In the genomic region with DNA sequence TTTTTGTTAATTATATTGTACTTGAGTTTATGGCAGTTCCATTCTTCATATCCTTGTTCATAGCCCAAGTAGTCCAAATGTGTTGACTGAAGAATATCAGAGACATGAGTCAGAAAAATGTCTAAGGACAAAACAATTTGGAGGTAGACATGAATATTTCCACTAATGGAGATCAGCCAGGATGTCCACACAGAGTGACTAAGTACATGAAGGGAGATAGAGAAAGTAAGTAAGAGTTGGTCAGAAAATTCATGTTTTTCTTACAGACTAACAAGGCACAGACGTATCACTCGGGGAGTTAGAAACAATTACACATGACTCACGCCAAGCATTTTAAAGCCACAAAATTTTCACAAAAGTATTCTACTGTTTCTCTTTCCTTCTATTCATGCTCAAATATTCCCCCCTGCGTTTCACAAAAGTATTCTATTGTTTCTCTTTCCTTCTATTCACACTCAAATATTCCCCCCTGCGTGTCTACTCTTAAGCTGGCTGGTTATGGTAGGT, we compare ENCODE assay signal across 11 cellular contexts.
DNase-seq lines count a peak whose midpoint lies in the region; ATAC-seq and TF ChIP-seq lines count a peak whose summit lies in the region.
"Had no signal": no experiment of that assay in that cellular context is flagged by ENCODE, and none has a peak within 500 bp of the region (broad histone marks: within the 10 kb centered on the region; RNA-seq: fewer than 3 reads in every experiment).

No MANE protein-coding gene starts in this region.

- DNase-seq in GM04503 (ENCODE audit: low read depth) (peak; percentile 98), SJSA1 (ENCODE audit: low read depth in 1 of 2, low spot score in 2 of 2) (peak; percentile 64 to 97), fibroblast of lung (ENCODE audit: low read depth in 2 of 2) (peak; percentile 87 to 100), psoas muscle (no peak), SHP77 (lab: John Stamatoyannopoulos, UW) (no peak), middle frontal gyrus (ENCODE audit: extremely low spot score, low spot score) (no peak), NCI-H748 (lab: John Stamatoyannopoulos, UW; ENCODE audit: unreplicated experiment) (no peak)
- DNase-seq in activated naive CD4-positive, alpha-beta T cell treated with anti-CD3 and anti-CD28 coated beads, Interleukin-2, amount 10 ng/mL, durations not matched to agents 7 days and 5 days: no peak
- DNase-seq: NCI-H2107, occipital lobe, T-helper 2 cell had no signal

- no peaks in the 10 kb centered on the region for H3K9me3 Mint-ChIP-seq in activated naive CD4-positive, alpha-beta T cell treated with anti-CD3 and anti-CD28 coated beads, Interleukin-2, amount 10 ng/mL, durations not matched to agents 7 days and 5 days

- H3K9me3 ChIP-seq in SJSA1 (replicated peaks) (no peaks in the 10 kb centered on the region), fibroblast of lung (ENCODE audit: control insufficient read depth, insufficient read depth, low read depth, low read length) (no peaks in the 10 kb centered on the region), psoas muscle (no peaks in the 10 kb centered on the region)

- CTCF ChIA-PET in activated naive CD4-positive, alpha-beta T cell treated with anti-CD3 and anti-CD28 coated beads, Interleukin-2, amount 10 ng/mL, durations not matched to agents 7 days and 5 days (lab: Charles Lee): no interaction called here

- H3K9ac ChIP-seq in fibroblast of lung (ENCODE audit: insufficient read depth, low read length): no peak overlapping the region

- no peaks in the 10 kb centered on the region for H4K20me1 ChIP-seq in fibroblast of lung (ENCODE audit: control insufficient read depth, extremely low read depth, insufficient read depth, low read length)

- peak overlapping the region; percentile 84 for H3K4me2 ChIP-seq in fibroblast of lung (ENCODE audit: extremely low read depth, insufficient read depth, low read length)

- H2AFZ ChIP-seq in fibroblast of lung (ENCODE audit: low read length): peak overlapping the region; percentile 63

- no peaks in the 10 kb centered on the region for H3K4me1 Mint-ChIP-seq in activated naive CD4-positive, alpha-beta T cell treated with anti-CD3 and anti-CD28 coated beads, Interleukin-2, amount 10 ng/mL, durations not matched to agents 7 days and 5 days

- TF ChIP-seq CTCF in fibroblast of lung (conservative IDR thresholded peaks at IDR 0.05 in 1 of 2, IDR thresholded peaks at IDR 0.05 in 1 of 2; ENCODE audit: low read depth in 1 of 2, low read length in 2 of 2): no peak
- TF ChIP-seq CTCF in psoas muscle (IDR thresholded peaks at IDR 0.05): no peak

- H3K4me3 ChIP-seq in SJSA1 (no peak overlapping the region), fibroblast of lung (replicated peaks in 1 of 4; ENCODE audit: control extremely low read depth in 1 of 4, insufficient read depth in 1 of 4, low read depth in 3 of 4, low read length in 4 of 4) (peak overlapping the region; percentile 17 to 36 (median 24)), psoas muscle (no peak overlapping the region)

- H3K79me2 ChIP-seq in fibroblast of lung (ENCODE audit: control insufficient read depth, insufficient read depth, low read length): no peaks in the 10 kb centered on the region

- no peaks in the 10 kb centered on the region for H3K27me3 Mint-ChIP-seq in activated naive CD4-positive, alpha-beta T cell treated with anti-CD3 and anti-CD28 coated beads, Interleukin-2, amount 10 ng/mL, durations not matched to agents 7 days and 5 days

- 46 to 66% (median 54%) methylated on average over 5 of the region's 5 CpGs for WGBS in psoas muscle, 3 donors

- H3K27me3 ChIP-seq in SJSA1 (replicated peaks) (no peaks in the 10 kb centered on the region), fibroblast of lung (ENCODE audit: control insufficient read depth, insufficient read depth, low read length) (no peaks in the 10 kb centered on the region), psoas muscle (ENCODE audit: insufficient read depth in 3 of 3, low read length in 2 of 3) (no peaks in the 10 kb centered on the region)

- no peaks in the 10 kb centered on the region for H3K36me3 Mint-ChIP-seq in activated naive CD4-positive, alpha-beta T cell treated with anti-CD3 and anti-CD28 coated beads, Interleukin-2, amount 10 ng/mL, durations not matched to agents 7 days and 5 days

- H3K4me1 ChIP-seq in SJSA1 (replicated peaks) (peaks cover 37% of the 10 kb centered on the region), fibroblast of lung (ENCODE audit: control insufficient read depth, extremely low read depth, insufficient read depth, low read length) (peaks cover 9% of the 10 kb centered on the region), psoas muscle (no peaks in the 10 kb centered on the region)

- H3K27ac ChIP-seq in SJSA1 (peak overlapping the region; percentile 98), fibroblast of lung (ENCODE audit: insufficient read depth, low read length) (peak overlapping the region; percentile 80), psoas muscle (no peak overlapping the region)

- no peak overlapping the region for H3K4me3 Mint-ChIP-seq in activated naive CD4-positive, alpha-beta T cell treated with anti-CD3 and anti-CD28 coated beads, Interleukin-2, amount 10 ng/mL, durations not matched to agents 7 days and 5 days

- H3K27ac Mint-ChIP-seq in activated naive CD4-positive, alpha-beta T cell treated with anti-CD3 and anti-CD28 coated beads, Interleukin-2, amount 10 ng/mL, durations not matched to agents 7 days and 5 days: no peak overlapping the region

- H3K36me3 ChIP-seq in SJSA1: no peaks in the 10 kb centered on the region
- no peaks in the 10 kb centered on the region for H3K36me3 ChIP-seq in fibroblast of lung (ENCODE audit: control insufficient read depth, insufficient read depth, low read length)
- H3K36me3 ChIP-seq in psoas muscle (ENCODE audit: insufficient read depth in 1 of 2, low read depth in 1 of 2): no peaks in the 10 kb centered on the region

- ATAC-seq in psoas muscle: peak in 3 of 4 donors; percentile 40 to 67 (median 54)

- intact Hi-C loops in psoas muscle (cut with DNase I): no loop called here

Comparison
In these comparisons a context has a peak if more than half of its experiments do, and no peak if none do; other contexts are left out.
1. DNase-seq: peak in GM04503 (single experiment), SJSA1 (2 of 2) and fibroblast of lung (2 of 2); none in psoas muscle (0 of 2), SHP77 (0 of 2), middle frontal gyrus (single experiment), activated naive CD4-positive, alpha-beta T cell treated with anti-CD3 and anti-CD28 coated beads, Interleukin-2, amount 10 ng/mL, durations not matched to agents 7 days and 5 days (single experiment) and NCI-H748 (single experiment).
2. H3K4me3 ChIP-seq: peak in fibroblast of lung (4 of 4); none in SJSA1 (single experiment) and psoas muscle (single experiment).